Comparison of ENCODE assay signal across 1 cellular context in the genomic region with DNA sequence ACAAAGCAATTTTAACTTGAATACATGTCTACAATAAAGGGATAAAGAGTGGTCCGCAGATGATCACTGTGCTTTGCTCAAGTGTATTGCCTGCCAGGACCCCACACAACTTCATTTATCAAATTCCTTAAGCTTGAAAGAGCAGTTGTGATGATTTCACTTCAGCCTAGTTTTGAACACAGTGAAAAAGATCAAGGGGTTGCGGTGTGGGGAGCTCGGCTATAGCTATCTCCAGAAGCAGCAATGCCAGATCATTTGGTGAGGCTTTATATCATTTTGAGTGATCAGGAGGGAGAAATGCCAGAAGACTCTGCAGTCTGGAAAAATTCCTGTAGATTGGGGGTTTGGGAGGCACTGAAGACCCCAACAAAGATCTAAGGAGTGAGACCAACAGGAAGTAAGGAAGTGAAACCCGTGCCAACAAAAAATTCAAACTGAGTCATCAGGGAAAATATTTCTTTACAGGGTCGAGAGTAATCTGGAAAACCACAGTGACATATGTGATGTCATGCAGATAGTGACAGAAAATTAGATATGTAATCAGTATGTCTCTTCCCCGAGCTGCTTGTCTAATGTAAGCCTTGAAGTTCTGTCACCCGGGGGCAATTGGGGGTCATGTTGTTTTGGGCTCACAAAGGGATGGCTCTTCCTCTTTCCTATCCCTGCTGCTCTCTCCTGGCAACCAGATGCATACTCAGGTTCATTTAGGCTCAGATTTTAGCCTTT.
TF ChIP-seq lines count a peak whose summit lies in the region.

No MANE protein-coding gene starts in this region.

TF ChIP-seq in HEK293, 187 proteins besides CTCF, POLR2A, EP300 and RAD21 (continued from another document):
- TF ChIP-seq, protein P1, sequence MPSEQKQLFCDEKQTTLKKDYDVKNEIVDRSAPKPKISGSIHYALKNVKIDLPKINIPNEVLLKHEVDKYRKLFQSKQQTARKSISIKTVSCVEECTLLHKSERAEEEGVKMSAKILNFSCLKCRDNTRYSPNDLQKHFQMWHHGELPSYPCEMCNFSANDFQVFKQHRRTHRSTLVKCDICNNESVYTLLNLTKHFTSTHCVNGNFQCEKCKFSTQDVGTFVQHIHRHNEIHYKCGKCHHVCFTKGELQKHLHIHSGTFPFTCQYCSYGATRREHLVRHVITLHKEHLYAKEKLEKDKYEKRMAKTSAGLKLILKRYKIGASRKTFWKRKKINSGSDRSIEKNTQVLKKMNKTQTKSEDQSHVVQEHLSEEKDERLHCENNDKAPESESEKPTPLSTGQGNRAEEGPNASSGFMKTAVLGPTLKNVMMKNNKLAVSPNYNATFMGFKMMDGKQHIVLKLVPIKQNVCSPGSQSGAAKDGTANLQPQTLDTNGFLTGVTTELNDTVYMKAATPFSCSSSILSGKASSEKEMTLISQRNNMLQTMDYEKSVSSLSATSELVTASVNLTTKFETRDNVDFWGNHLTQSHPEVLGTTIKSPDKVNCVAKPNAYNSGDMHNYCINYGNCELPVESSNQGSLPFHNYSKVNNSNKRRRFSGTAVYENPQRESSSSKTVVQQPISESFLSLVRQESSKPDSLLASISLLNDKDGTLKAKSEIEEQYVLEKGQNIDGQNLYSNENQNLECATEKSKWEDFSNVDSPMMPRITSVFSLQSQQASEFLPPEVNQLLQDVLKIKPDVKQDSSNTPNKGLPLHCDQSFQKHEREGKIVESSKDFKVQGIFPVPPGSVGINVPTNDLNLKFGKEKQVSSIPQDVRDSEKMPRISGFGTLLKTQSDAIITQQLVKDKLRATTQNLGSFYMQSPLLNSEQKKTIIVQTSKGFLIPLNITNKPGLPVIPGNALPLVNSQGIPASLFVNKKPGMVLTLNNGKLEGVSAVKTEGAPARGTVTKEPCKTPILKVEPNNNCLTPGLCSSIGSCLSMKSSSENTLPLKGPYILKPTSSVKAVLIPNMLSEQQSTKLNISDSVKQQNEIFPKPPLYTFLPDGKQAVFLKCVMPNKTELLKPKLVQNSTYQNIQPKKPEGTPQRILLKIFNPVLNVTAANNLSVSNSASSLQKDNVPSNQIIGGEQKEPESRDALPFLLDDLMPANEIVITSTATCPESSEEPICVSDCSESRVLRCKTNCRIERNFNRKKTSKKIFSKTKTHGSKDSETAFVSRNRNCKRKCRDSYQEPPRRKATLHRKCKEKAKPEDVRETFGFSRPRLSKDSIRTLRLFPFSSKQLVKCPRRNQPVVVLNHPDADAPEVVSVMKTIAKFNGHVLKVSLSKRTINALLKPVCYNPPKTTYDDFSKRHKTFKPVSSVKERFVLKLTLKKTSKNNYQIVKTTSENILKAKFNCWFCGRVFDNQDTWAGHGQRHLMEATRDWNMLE (tag by site-specific recombination; conservative IDR thresholded peaks at IDR 0.05; ENCODE audit: low read depth) = no peak
- no peak for TF ChIP-seq ZNF112 (tag by site-specific recombination; IDR thresholded peaks at IDR 0.05)
- TF ChIP-seq, protein P2, sequence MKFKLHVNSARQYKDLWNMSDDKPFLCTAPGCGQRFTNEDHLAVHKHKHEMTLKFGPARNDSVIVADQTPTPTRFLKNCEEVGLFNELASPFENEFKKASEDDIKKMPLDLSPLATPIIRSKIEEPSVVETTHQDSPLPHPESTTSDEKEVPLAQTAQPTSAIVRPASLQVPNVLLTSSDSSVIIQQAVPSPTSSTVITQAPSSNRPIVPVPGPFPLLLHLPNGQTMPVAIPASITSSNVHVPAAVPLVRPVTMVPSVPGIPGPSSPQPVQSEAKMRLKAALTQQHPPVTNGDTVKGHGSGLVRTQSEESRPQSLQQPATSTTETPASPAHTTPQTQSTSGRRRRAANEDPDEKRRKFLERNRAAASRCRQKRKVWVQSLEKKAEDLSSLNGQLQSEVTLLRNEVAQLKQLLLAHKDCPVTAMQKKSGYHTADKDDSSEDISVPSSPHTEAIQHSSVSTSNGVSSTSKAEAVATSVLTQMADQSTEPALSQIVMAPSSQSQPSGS (tag by site-specific recombination; IDR thresholded peaks at IDR 0.05; ENCODE audit: low read depth) = peak; percentile 69; the same call in 1 of the 2 replicates
- no peak for TF ChIP-seq ZNF37A (tag by site-specific recombination; IDR thresholded peaks at IDR 0.05)
- peak; percentile 71 for TF ChIP-seq ZBTB21 (tag by site-specific recombination; IDR thresholded peaks at IDR 0.05)
- TF ChIP-seq ZBTB48 (tag by site-specific recombination; IDR thresholded peaks at IDR 0.05) = peak; percentile 36; the same call in 1 of the 2 replicates
- peak; percentile 61 for TF ChIP-seq ZNF629 (tag by site-specific recombination; IDR thresholded peaks at IDR 0.05)
